ENCODE assay signal across 12 cellular contexts in the genomic region with DNA sequence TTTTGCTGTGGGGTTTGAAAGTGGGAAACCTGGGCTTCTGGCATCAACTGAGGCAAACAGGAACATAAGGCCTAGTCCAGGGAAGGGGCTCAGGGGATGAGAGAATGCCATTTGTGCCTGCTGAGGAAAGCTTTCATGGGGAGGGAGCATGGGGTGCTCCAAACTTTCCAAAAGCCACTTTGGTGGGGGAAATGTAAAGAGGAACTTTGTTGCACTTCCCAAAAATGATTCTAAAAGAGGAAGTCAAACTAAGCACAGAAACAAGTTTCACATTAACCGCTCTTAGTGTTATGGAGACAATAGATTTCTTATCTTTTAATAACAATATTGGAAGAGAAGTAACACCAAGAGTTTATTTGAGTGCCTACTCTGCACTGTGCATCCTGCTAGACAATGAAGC. TPM values are rescaled to one million over a fixed set of nuclear protein-coding genes. Genes with fewer than 3 reads are reported as not detected.
A peak's percentile ranks its signal among the peaks of the same experiment; 100 is the strongest.
DNase-seq lines count a peak whose midpoint lies in the region; ATAC-seq, FAIRE-seq and TF ChIP-seq lines count a peak whose summit lies in the region.
"Had no signal": no experiment of that assay in that cellular context is flagged by ENCODE, and none has a peak within 500 bp of the region (broad histone marks: within the 10 kb centered on the region; RNA-seq: fewer than 3 reads in every experiment).

No MANE protein-coding gene starts in this region.

- no peak overlapping the region for H2AFZ ChIP-seq in endothelial cell of umbilical vein (ENCODE audit: low read depth, low read length)

- no TSS peak for BruUV-seq in endothelial cell of umbilical vein (replicated peaks; lab: Mats Ljungman, UMichigan)

- H3K27me3 ChIP-seq in right cardiac atrium (ENCODE audit: control insufficient read depth, insufficient read depth) (no peaks in the 10 kb centered on the region), endothelial cell of umbilical vein (ENCODE audit: control insufficient read depth in 2 of 2, insufficient read depth in 2 of 2, low read length in 2 of 2) (no peaks in the 10 kb centered on the region), upper lobe of right lung (no peaks in the 10 kb centered on the region)
- H3K27me3 ChIP-seq: esophagus squamous epithelium had no signal

- ATAC-seq in left ventricle myocardium superior (peak; percentile 43), right cardiac atrium (no peak), upper lobe of right lung (peak; percentile 50), GM18517 (IDR thresholded peaks at IDR 0.05; ENCODE audit: unreplicated experiment) (no peak)

- TF ChIP-seq CTCF in endothelial cell of umbilical vein (IDR thresholded peaks at IDR 0.05; ENCODE audit: extremely low read depth in 1 of 2, insufficient read depth in 1 of 2, low read depth in 1 of 2, low read length in 2 of 2) (no peak), upper lobe of right lung (IDR thresholded peaks at IDR 0.05) (no peak)

- FAIRE-seq in endothelial cell of umbilical vein (lab: Jason Lieb, UNC), result no peak
- FAIRE-seq: urothelium cell line had no signal

- dilution Hi-C loops in endothelial cell of umbilical vein (cut with MboI; ENCODE audit: extremely low pct_ligation_motif_present, low sequenced_read_pairs), result no loop called here

- H3K9ac ChIP-seq in endothelial cell of umbilical vein (replicated peaks; ENCODE audit: extremely low read depth, insufficient read depth, low read length), result no peak overlapping the region

- H3K27ac ChIP-seq in right cardiac atrium (ENCODE audit: low read length) (no peak overlapping the region), endothelial cell of umbilical vein (ENCODE audit: insufficient read depth, low read depth, low read length) (peak overlapping the region; percentile 37), upper lobe of right lung (peak overlapping the region; percentile 60)
- H3K27ac ChIP-seq: prostate gland had no signal

- no peak for TF ChIP-seq POLR2A in endothelial cell of umbilical vein (IDR thresholded peaks at IDR 0.05; ENCODE audit: low read depth, low read length)

- no peaks in the 10 kb centered on the region for H3K9me3 ChIP-seq in right cardiac atrium (ENCODE audit: control insufficient read depth, low read length)
- H3K9me3 ChIP-seq in endothelial cell of umbilical vein (replicated peaks; ENCODE audit: control insufficient read depth, insufficient read depth, low read length), result no peaks in the 10 kb centered on the region
- H3K9me3 ChIP-seq in upper lobe of right lung, result no peaks in the 10 kb centered on the region
- H3K9me3 ChIP-seq: esophagus squamous epithelium, prostate gland had no signal

- H3K4me3 ChIP-seq in right cardiac atrium (ENCODE audit: low read length) (no peak overlapping the region), endothelial cell of umbilical vein (replicated peaks in 1 of 3; ENCODE audit: insufficient read depth in 1 of 3, low read depth in 1 of 3, low read length in 3 of 3) (no peak overlapping the region), upper lobe of right lung (no peak overlapping the region)
- H3K4me3 ChIP-seq: esophagus squamous epithelium, prostate gland had no signal

- intact Hi-C loops in left ventricle myocardium superior (cut with micrococcal nuclease), result no loop called here
- intact Hi-C loops in right cardiac atrium (cut with DNase I), result loop anchor here in 1 of 4 donors (5.0 kb wide), 1 partner anchor 34 kb away; a partner anchor contains a TSS
- intact Hi-C loops in endothelial cell of umbilical vein (cut with micrococcal nuclease), result loop anchor here (1.0 to 2.0 kb wide), 2 partner anchors 10 to 16 kb away; no protein-coding TSS in a partner anchor
- intact Hi-C loops in upper lobe of right lung (cut with DNase I), result no loop called here

- CTCF ChIA-PET in endothelial cell of umbilical vein (lab: Charles Lee), result interaction anchor here (0.9 to 4.3 kb wide), 3 partner anchors 29 to 120 kb away, joined by 3 to 49 read pairs (median 5); a partner anchor contains a TSS

- H3K4me2 ChIP-seq in endothelial cell of umbilical vein (ENCODE audit: insufficient read depth, low read length), result no peak overlapping the region

- no peak for DNase-seq in left ventricle myocardium superior
- no peak for DNase-seq in right cardiac atrium
- DNase-seq in SIG-M5 treated with dmso at 0.1 percent for 504 hours (lab: John Stamatoyannopoulos, UW; ENCODE audit: unreplicated experiment), result peak; percentile 76
- no peak for DNase-seq in endothelial cell of umbilical vein (ENCODE audit: low read depth, low spot score)
- no peak for DNase-seq in upper lobe of right lung
- DNase-seq in AG20443 (ENCODE audit: low spot score), result no peak
- DNase-seq in kidney tubule cell (ENCODE audit: low spot score), result no peak
- DNase-seq: esophagus squamous epithelium, NCI-H1092 treated with DMSO at 0.1 percent for 48 hours had no signal

- no peaks in the 10 kb centered on the region for H4K20me1 ChIP-seq in endothelial cell of umbilical vein (replicated peaks; ENCODE audit: control insufficient read depth, extremely low read depth, insufficient read depth, low read length)

- no peaks in the 10 kb centered on the region for H3K79me2 ChIP-seq in endothelial cell of umbilical vein (ENCODE audit: control insufficient read depth, insufficient read depth, low read length)

- POLR2A ChIA-PET in endothelial cell of umbilical vein (lab: Charles Lee), result no interaction called here

- 65% methylated on average over 1 of the region's 1 CpG for WGBS in right cardiac atrium

- H3K4me1 ChIP-seq in right cardiac atrium (ENCODE audit: control insufficient read depth, insufficient read depth, low read length) (peaks cover 2% of the 10 kb centered on the region), endothelial cell of umbilical vein (ENCODE audit: control insufficient read depth, extremely low read depth, insufficient read depth, low read length) (peaks cover 30% of the 10 kb centered on the region), upper lobe of right lung (peaks cover 15% of the 10 kb centered on the region)
- H3K4me1 ChIP-seq: prostate gland had no signal

- peaks cover 0 to 3% of the 10 kb centered on the region in 2 experiments for H3K36me3 ChIP-seq in endothelial cell of umbilical vein (ENCODE audit: control insufficient read depth in 2 of 2, extremely low read depth in 1 of 2, insufficient read depth in 2 of 2, low read length in 2 of 2)
- H3K36me3 ChIP-seq in upper lobe of right lung, result no peaks in the 10 kb centered on the region
- H3K36me3 ChIP-seq: esophagus squamous epithelium, prostate gland had no signal

- H3K9me1 ChIP-seq in endothelial cell of umbilical vein (replicated peaks; ENCODE audit: control insufficient read depth, extremely low read depth, insufficient read depth, low read length), result no peaks in the 10 kb centered on the region

TF ChIP-seq in endothelial cell of umbilical vein, 7 proteins besides CTCF, POLR2A, EP300 and RAD21:
- no peak for TF ChIP-seq JUN (IDR thresholded peaks at IDR 0.05; ENCODE audit: borderline replicate concordance, insufficient read depth, insufficient read length, low read depth)
- TF ChIP-seq POLR2AphosphoS5 (IDR thresholded peaks at IDR 0.05; ENCODE audit: insufficient read depth, low read depth, low read length), result no peak
- TF ChIP-seq FOS (IDR thresholded peaks at IDR 0.05; ENCODE audit: borderline replicate concordance, insufficient read depth, low read length), result no peak
- TF ChIP-seq MYC (IDR thresholded peaks at IDR 0.05; ENCODE audit: low read depth, low read length), result no peak
- TF ChIP-seq, protein P1, sequence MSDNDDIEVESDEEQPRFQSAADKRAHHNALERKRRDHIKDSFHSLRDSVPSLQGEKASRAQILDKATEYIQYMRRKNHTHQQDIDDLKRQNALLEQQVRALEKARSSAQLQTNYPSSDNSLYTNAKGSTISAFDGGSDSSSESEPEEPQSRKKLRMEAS (IDR thresholded peaks at IDR 0.05; ENCODE audit: insufficient read depth, insufficient read length), result no peak
- no peak for TF ChIP-seq GATA2 (IDR thresholded peaks at IDR 0.05; ENCODE audit: insufficient read depth, insufficient read length, low read depth, low read length)
- no peak for TF ChIP-seq EZH2 (IDR thresholded peaks at IDR 0.05; ENCODE audit: borderline replicate concordance, low read depth, low read length, severe bottlenecking)

RNA-seq across cellular contexts. Expression of a gene that starts 32.3 kb away (rescaled TPM):
- total RNA-seq in left ventricle myocardium superior (14.1 TPM), right cardiac atrium (10 to 100 TPM in 3 of 4 donors, 1 to 10 TPM in 1; 7.8 to 14.4 (median 11.4) TPM), endothelial cell of umbilical vein (4.0 and 6.2 TPM in 2 replicates), upper lobe of right lung (12.9 TPM)
- polyA plus RNA-seq in right cardiac atrium (4.7 TPM), endothelial cell of umbilical vein (6.0 and 6.1 TPM in 2 replicates)
- polyA plus RNA-seq in endothelial cell of umbilical vein (2011; cell fraction: cytosol; rRNA removed), result 3.9 and 4.7 TPM in 2 replicates
- polyA plus RNA-seq in endothelial cell of umbilical vein (2011; cell fraction: nucleus; rRNA removed), result 31.6 and 35.6 TPM in 2 replicates
- polyA plus RNA-seq in endothelial cell of umbilical vein (2012), result 4.2 and 4.7 TPM in 2 replicates
- polyA minus RNA-seq in endothelial cell of umbilical vein, result 13.8 and 19.6 TPM in 2 replicates
- polyA minus RNA-seq in endothelial cell of umbilical vein (2011; cell fraction: cytosol; rRNA and poly(A)+ RNA removed), result not detected
- 13.5 and 19.1 TPM in 2 replicates for polyA minus RNA-seq in endothelial cell of umbilical vein (2011; cell fraction: nucleus; rRNA and poly(A)+ RNA removed)

RNA-seq across cellular contexts. Expression of a gene that starts 44.1 kb away (rescaled TPM):
- total RNA-seq in left ventricle myocardium superior (24.1 TPM), right cardiac atrium (10 to 100 TPM; 18.7 to 27.0 (median 21.4) TPM), endothelial cell of umbilical vein (63.7 and 69.1 TPM in 2 replicates), upper lobe of right lung (28.7 TPM)
- polyA plus RNA-seq in right cardiac atrium (14.0 TPM), endothelial cell of umbilical vein (19.4 and 28.6 TPM in 2 replicates)
- polyA plus RNA-seq in endothelial cell of umbilical vein (2011; cell fraction: cytosol; rRNA removed), result 41.5 and 45.2 TPM in 2 replicates
- polyA plus RNA-seq in endothelial cell of umbilical vein (2011; cell fraction: nucleus; rRNA removed), result 67.2 and 94.8 TPM in 2 replicates
- polyA plus RNA-seq in endothelial cell of umbilical vein (2012), result 60.0 and 85.3 TPM in 2 replicates
- 62.1 and 66.3 TPM in 2 replicates for polyA minus RNA-seq in endothelial cell of umbilical vein
- 57.0 TPM for polyA minus RNA-seq in endothelial cell of umbilical vein (2011; cell fraction: cytosol; rRNA and poly(A)+ RNA removed)
- 30.6 and 52.1 TPM in 2 replicates for polyA minus RNA-seq in endothelial cell of umbilical vein (2011; cell fraction: nucleus; rRNA and poly(A)+ RNA removed)

Comparison
In these comparisons a context has a peak if more than half of its experiments do, and no peak if none do; other contexts are left out.
1. ATAC-seq: peak in left ventricle myocardium superior (single experiment) and upper lobe of right lung (single experiment); none in right cardiac atrium (0 of 2) and GM18517 (single experiment).